Comparison of ENCODE assay signal across 29 cellular contexts in the genomic region with DNA sequence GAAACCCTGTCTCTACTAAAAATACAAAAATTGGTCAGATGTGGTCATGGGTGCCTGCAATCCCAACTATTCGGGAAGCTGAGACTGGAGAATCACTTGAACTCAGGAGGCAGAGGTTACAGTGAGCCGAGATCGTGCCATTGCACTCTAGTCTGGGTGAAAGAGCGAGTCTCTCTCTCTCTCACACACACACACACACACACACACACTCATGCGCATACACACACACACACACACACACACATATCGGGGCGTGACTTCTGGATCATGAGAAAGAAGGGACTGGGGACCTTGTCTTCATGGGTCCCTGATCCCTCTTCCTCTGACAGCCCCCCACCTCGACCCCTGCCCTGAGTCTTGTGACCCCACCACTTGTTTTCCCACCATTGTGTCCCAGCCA. TPM values are rescaled to one million over a fixed set of nuclear protein-coding genes. Genes with fewer than 3 reads are reported as not detected.
DNase-seq lines count a peak whose midpoint lies in the region; FAIRE-seq and TF ChIP-seq lines count a peak whose summit lies in the region.
"Had no signal": no experiment of that assay in that cellular context is flagged by ENCODE, and none has a peak within 500 bp of the region (broad histone marks: within the 10 kb centered on the region; RNA-seq: fewer than 3 reads in every experiment).

No MANE protein-coding gene starts in this region.

- no peaks in the 10 kb centered on the region for H3K9me3 ChIP-seq in HEK293 (ENCODE audit: control insufficient read depth, insufficient read depth, low read depth, low read length)
- H3K9me3 ChIP-seq in H1 (ENCODE audit: insufficient read depth in 2 of 2, low read depth in 1 of 2, low read length in 1 of 2): no peaks in the 10 kb centered on the region
- H3K9me3 ChIP-seq in neuronal stem cell (replicated peaks in 1 of 2; ENCODE audit: control insufficient read depth in 2 of 2, insufficient read depth in 1 of 2, low read depth in 1 of 2, low read length in 2 of 2): no peaks in the 10 kb centered on the region
- H3K9me3 ChIP-seq in tibial artery: no peaks in the 10 kb centered on the region
- H3K9me3 ChIP-seq: BE2C had no signal

- H2BK5ac ChIP-seq in H1 (ENCODE audit: low read depth, low read length) (no peak overlapping the region), neuronal stem cell (ENCODE audit: low read length) (peak overlapping the region; percentile 60)

- peaks cover 4% of the 10 kb centered on the region; the same call in 1 of the 2 replicates for H3K23me2 ChIP-seq in H1 (ENCODE audit: low read depth, low read length)

- H4K5ac ChIP-seq in H1 (ENCODE audit: insufficient read length, low read depth, low read length): no peak overlapping the region

- WGBS in H1 (ENCODE audit: extremely low coverage in 1 of 2, insufficient coverage in 1 of 2, insufficient read length in 1 of 2, insufficient replicate concordance in 2 of 2, low coverage in 1 of 2, low lambda C conversion rate in 2 of 2, missing lambda C conversion rate in 1 of 2), 2 experiments: 83% methylated on average over 8 of the region's 8 CpGs; no CpG with 5 or more reads in 1 of the 2 experiments
- WGBS in neuronal stem cell (ENCODE audit: extremely low coverage in 2 of 2, insufficient read length in 2 of 2, insufficient replicate concordance in 1 of 2), 2 donors: no CpG with 5 or more reads among the region's 8 CpGs

- intact Hi-C loops in head of caudate nucleus (cut with DNase I): no loop called here
- intact Hi-C loops in tibial artery (cut with DNase I; ENCODE audit: low total_unique reads): no loop called here

- no peak overlapping the region for H2AFZ ChIP-seq in H1 (ENCODE audit: low read length)
- H2AFZ ChIP-seq in neuronal stem cell (ENCODE audit: low read length): no peak overlapping the region

- no peak overlapping the region for H4K8ac ChIP-seq in H1 (ENCODE audit: extremely low read depth, insufficient read depth, low read length)
- no peak overlapping the region for H4K8ac ChIP-seq in neuronal stem cell (ENCODE audit: low read depth, low read length)

- H2BK12ac ChIP-seq in H1 (ENCODE audit: low read depth, low read length): 0 out of 2 replicates have a peak overlapping the region, but pooled peaks have one; percentile 9
- H2BK12ac ChIP-seq in neuronal stem cell (ENCODE audit: low read length): no peak overlapping the region

- H3K14ac ChIP-seq in H1 (ENCODE audit: insufficient read length): no peak overlapping the region
- no peak overlapping the region for H3K14ac ChIP-seq in neuronal stem cell (ENCODE audit: low read length)

- H3K79me1 ChIP-seq in H1 (ENCODE audit: low read depth, low read length): no peaks in the 10 kb centered on the region
- H3K79me1 ChIP-seq in neuronal stem cell (ENCODE audit: low read depth, low read length): no peaks in the 10 kb centered on the region

- H2BK15ac ChIP-seq in H1 (ENCODE audit: low read length): no peak overlapping the region
- no peak overlapping the region for H2BK15ac ChIP-seq in neuronal stem cell (ENCODE audit: low read length)

- TF ChIP-seq EP300 in H1 (IDR thresholded peaks at IDR 0.05; ENCODE audit: borderline replicate concordance in 1 of 2, low read depth in 2 of 2, low read length in 2 of 2): no peak

- no peaks in the 10 kb centered on the region for H3K79me2 ChIP-seq in H1 (ENCODE audit: control insufficient read depth in 1 of 2, insufficient read depth in 2 of 2, low read length in 2 of 2)

- H2AK5ac ChIP-seq in H1 (ENCODE audit: low read depth, low read length) (no peak overlapping the region), neuronal stem cell (ENCODE audit: low read depth, low read length) (no peak overlapping the region)

- H3K4ac ChIP-seq in H1 (replicated peaks; ENCODE audit: insufficient read length, low read depth, low read length) (no peak overlapping the region), neuronal stem cell (ENCODE audit: low read length) (no peak overlapping the region)

- no peak overlapping the region for H3K4me3 ChIP-seq in HEK293 (ENCODE audit: low read depth, low read length)
- H3K4me3 ChIP-seq in H1 (ENCODE audit: extremely low read depth in 1 of 4, insufficient read depth in 2 of 4, low read depth in 3 of 4, low read length in 4 of 4): no peak overlapping the region
- H3K4me3 ChIP-seq in neuronal stem cell (ENCODE audit: low read length in 2 of 2): no peak overlapping the region
- no peak overlapping the region for H3K4me3 ChIP-seq in tibial artery
- H3K4me3 ChIP-seq: BLaER1, GM12878 had no signal

- H2BK20ac ChIP-seq in H1 (ENCODE audit: low read length): no peak overlapping the region

- FAIRE-seq in H1 (lab: Jason Lieb, UNC): no peak
- FAIRE-seq: A204.1, GM12878, GM12892, GM18507 had no signal

- TF ChIP-seq RAD21 in H1 (IDR thresholded peaks at IDR 0.05 in 1 of 2, conservative IDR thresholded peaks at IDR 0.05 in 1 of 2; ENCODE audit: low read depth in 2 of 2, low read length in 2 of 2): no peak

- H4K91ac ChIP-seq in H1 (replicated peaks; ENCODE audit: insufficient read length, low read length) (no peak overlapping the region), neuronal stem cell (ENCODE audit: low read depth, low read length, poor library complexity) (no peak overlapping the region)

- H3K4me2 ChIP-seq in H1 (ENCODE audit: insufficient read depth in 1 of 2, low read depth in 2 of 2, low read length in 2 of 2) (no peak overlapping the region), neuronal stem cell (ENCODE audit: insufficient read depth, low read length, poor library complexity, severe bottlenecking) (no peak overlapping the region)
- H3K4me2 ChIP-seq: BLaER1 had no signal

- H3K27me3 ChIP-seq in H1 (replicated peaks in 1 of 4; ENCODE audit: control insufficient read depth in 3 of 4, extremely low read depth in 1 of 4, insufficient read depth in 3 of 4, low read length in 3 of 4) (peaks cover 0 to 16% (median 13%) of the 10 kb centered on the region in 4 experiments; a peak in 5 of 7 replicates), neuronal stem cell (ENCODE audit: control insufficient read depth in 3 of 3, insufficient read depth in 3 of 3, low read depth in 1 of 3, low read length in 3 of 3) (peaks cover 0 to 38% (median 17%) of the 10 kb centered on the region in 3 experiments), tibial artery (peaks cover 0 to 72% of the 10 kb centered on the region in 2 donors)
- H3K27me3 ChIP-seq: BE2C had no signal

- CTCF ChIA-PET in HEK293 (lab: Yijun Ruan, JAX): interaction anchor here (0.6 to 0.7 kb wide), 2 partner anchors 39 to 106 kb away, joined by 3 read pairs; no protein-coding TSS in a partner anchor
- CTCF ChIA-PET in H1 (lab: Charles Lee; ENCODE audit: partially characterized antibody): interaction anchor here (0.8 to 2.5 kb wide), 2 partner anchors 17 to 25 kb away, joined by 3 to 6 read pairs; no protein-coding TSS in a partner anchor
- CTCF ChIA-PET in RWPE1 (lab: Yijun Ruan, JAX): no interaction called here

- H3K4me1 ChIP-seq in HEK293 (ENCODE audit: control insufficient read depth, insufficient read depth, low read length): peaks cover 8% of the 10 kb centered on the region
- peaks cover 0 to 6% (median 3%) of the 10 kb centered on the region in 4 experiments; a peak in 5 of 7 replicates for H3K4me1 ChIP-seq in H1 (replicated peaks in 1 of 4; ENCODE audit: control insufficient read depth in 3 of 4, insufficient read depth in 4 of 4, low read length in 3 of 4)
- peaks cover 0 to 8% of the 10 kb centered on the region in 2 donors for H3K4me1 ChIP-seq in neuronal stem cell (ENCODE audit: control insufficient read depth in 2 of 2, insufficient read depth in 1 of 2, low read depth in 1 of 2, low read length in 2 of 2)
- peaks cover 0 to 10% (median 4%) of the 10 kb centered on the region in 4 donors for H3K4me1 ChIP-seq in tibial artery
- H3K4me1 ChIP-seq: BE2C, BLaER1 had no signal

- DNase-seq in H1 (ENCODE audit: low read depth in 1 of 2, low spot score in 2 of 2): no peak
- no peak for DNase-seq in neuronal stem cell (ENCODE audit: low spot score)
- no peak for DNase-seq in head of caudate nucleus
- DNase-seq in tibial artery: no peak
- no peak for DNase-seq in RWPE1 (ENCODE audit: low spot score)
- DNase-seq: 8988T; ACHN; BE2C; C1 segment of cervical spinal cord; CD4-positive, alpha-beta memory T cell; CD4-positive, CD25-positive, alpha-beta regulatory T cell; CD8-positive, alpha-beta memory T cell; COR-L47; DMS 273 treated with DMSO at 0.1 percent for 48 hours; DMS153; DMS53; DMS79; DND-41; EL; GDM1 had no signal

- no peak for TF ChIP-seq POLR2A in H1 (IDR thresholded peaks at IDR 0.05; ENCODE audit: control extremely low read depth in 1 of 2, low read depth in 2 of 2, low read length in 2 of 2)

- no peak for TF ChIP-seq CTCF in HEK293 (tag by site-specific recombination; IDR thresholded peaks at IDR 0.05)
- TF ChIP-seq CTCF in H1 (IDR thresholded peaks at IDR 0.05; ENCODE audit: control extremely low read depth in 1 of 3, insufficient read depth in 1 of 3, low read depth in 1 of 3, low read length in 3 of 3): no peak
- no peak for TF ChIP-seq CTCF in tibial artery (IDR thresholded peaks at IDR 0.05)
- no peak for TF ChIP-seq CTCF in RWPE1 (conservative IDR thresholded peaks at IDR 0.05; ENCODE audit: low read depth)

- H4K20me1 ChIP-seq in H1 (replicated peaks in 1 of 2; ENCODE audit: control insufficient read depth in 1 of 2, insufficient read depth in 2 of 2, low read length in 2 of 2): no peaks in the 10 kb centered on the region
- H4K20me1 ChIP-seq: BLaER1 had no signal

- H3K18ac ChIP-seq in H1 (ENCODE audit: extremely low read depth, low read length) (no peak overlapping the region; the same call in 1 of the 2 replicates), neuronal stem cell (ENCODE audit: low read length) (peak overlapping the region; percentile 87)

- POLR2A ChIA-PET in HEK293 (lab: Yijun Ruan, JAX): no interaction called here
- POLR2A ChIA-PET in H1 (lab: Charles Lee; ENCODE audit: partially characterized antibody): interaction anchor here (0.7 to 1.1 kb wide), 3 partner anchors 8 to 477 kb away, joined by 3 read pairs; no protein-coding TSS in a partner anchor
- POLR2A ChIA-PET in RWPE1 (lab: Yijun Ruan, JAX; ENCODE audit: low non-redundant PET): no interaction called here

- H3K27ac ChIP-seq in HEK293 (ENCODE audit: extremely low read depth, low read depth, low read length): no peak overlapping the region
- H3K27ac ChIP-seq in H1 (ENCODE audit: low read depth, low read length): no peak overlapping the region
- no peak overlapping the region for H3K27ac ChIP-seq in neuronal stem cell (replicated peaks; ENCODE audit: low read length)
- no peak overlapping the region for H3K27ac ChIP-seq in tibial artery
- no peak overlapping the region for H3K27ac ChIP-seq in RWPE1
- H3K27ac ChIP-seq: BLaER1 had no signal

- H3K36me3 ChIP-seq in HEK293 (ENCODE audit: control insufficient read depth in 2 of 2, insufficient read depth in 1 of 2, low read length in 2 of 2) (no peaks in the 10 kb centered on the region), H1 (ENCODE audit: control insufficient read depth in 2 of 4, insufficient read depth in 4 of 4, low read length in 3 of 4) (no peaks in the 10 kb centered on the region), neuronal stem cell (replicated peaks in 1 of 2; ENCODE audit: control insufficient read depth in 2 of 2, insufficient read depth in 2 of 2, low read length in 2 of 2) (no peaks in the 10 kb centered on the region), tibial artery (no peaks in the 10 kb centered on the region)
- H3K36me3 ChIP-seq: BE2C, BLaER1 had no signal

- no peak overlapping the region for H3K56ac ChIP-seq in H1 (replicated peaks; ENCODE audit: insufficient read length, low read depth, low read length)

- no peak overlapping the region for H2BK120ac ChIP-seq in H1 (replicated peaks; ENCODE audit: low read depth, low read length)
- H2BK120ac ChIP-seq in neuronal stem cell (ENCODE audit: low read depth, low read length): no peak overlapping the region

- H3K9ac ChIP-seq in H1 (replicated peaks in 1 of 4; ENCODE audit: extremely low read depth in 1 of 4, low read depth in 3 of 4, low read length in 3 of 4) (no peak overlapping the region), neuronal stem cell (ENCODE audit: low read depth, low read length, poor library complexity) (no peak overlapping the region)
- H3K9ac ChIP-seq: BLaER1 had no signal

- no peak overlapping the region for H3K23ac ChIP-seq in H1 (ENCODE audit: insufficient read length)
- peak overlapping the region; percentile 60 for H3K23ac ChIP-seq in neuronal stem cell (ENCODE audit: low read depth, low read length, poor library complexity)

RNA-seq across cellular contexts. Expression of gene SDHAF1, which starts 11.8 kb away (rescaled TPM):
- total RNA-seq in H1 (2021; fragmentation: NEBNext Ultra II Directional; extraction: Animal tissue kit (Norgen Biotek cat#: 25700)): 16.0 and 16.8 TPM in 2 replicates
- polyA plus RNA-seq in H1 (2011; rRNA removed): 21.3 and 27.7 TPM in 2 replicates
- polyA plus RNA-seq in H1 (2011; cell fraction: cytosol; rRNA removed): 26.1 TPM
- polyA plus RNA-seq in H1 (2011; cell fraction: nucleus; rRNA removed): 19.7 TPM
- 15.8 to 17.6 TPM (median 15.9 TPM) in 4 replicates for polyA plus RNA-seq in H1 (2012, experiment 1 of 2)
- polyA plus RNA-seq in H1 (2012, experiment 2 of 2): 19.8 TPM
- polyA plus RNA-seq in H1 (2013, experiment 1 of 2): 18.5 TPM
- 17.2 TPM for polyA plus RNA-seq in H1 (2013, experiment 2 of 2)
- polyA minus RNA-seq in H1 (2011; rRNA and poly(A)+ RNA removed): 3.2 and 3.3 TPM in 2 replicates
- 8.0 TPM for polyA minus RNA-seq in H1 (2011; cell fraction: cytosol; rRNA and poly(A)+ RNA removed)
- 9.8 TPM for polyA minus RNA-seq in H1 (2011; cell fraction: nucleus; rRNA and poly(A)+ RNA removed)
- polyA plus RNA-seq in neuronal stem cell (2013, experiment 1 of 2): 16.9 TPM
- 15.6 TPM for polyA plus RNA-seq in neuronal stem cell (2013, experiment 2 of 2)

RNA-seq across cellular contexts. Expression of gene SYNE4, which starts 25.4 kb away (rescaled TPM):
- total RNA-seq in H1 (2021; fragmentation: NEBNext Ultra II Directional; extraction: Animal tissue kit (Norgen Biotek cat#: 25700)): 20.8 and 21.8 TPM in 2 replicates
- 22.6 and 29.1 TPM in 2 replicates for polyA plus RNA-seq in H1 (2011; rRNA removed)
- polyA plus RNA-seq in H1 (2011; cell fraction: cytosol; rRNA removed): 25.4 TPM
- 30.0 TPM for polyA plus RNA-seq in H1 (2011; cell fraction: nucleus; rRNA removed)
- 20.7 to 28.0 TPM (median 25.1 TPM) in 4 replicates for polyA plus RNA-seq in H1 (2012, experiment 1 of 2)
- 36.3 TPM for polyA plus RNA-seq in H1 (2012, experiment 2 of 2)
- 20.5 TPM for polyA plus RNA-seq in H1 (2013, experiment 1 of 2)
- polyA plus RNA-seq in H1 (2013, experiment 2 of 2): 20.3 TPM
- 9.0 and 9.2 TPM in 2 replicates for polyA minus RNA-seq in H1 (2011; rRNA and poly(A)+ RNA removed)
- 9.8 TPM for polyA minus RNA-seq in H1 (2011; cell fraction: cytosol; rRNA and poly(A)+ RNA removed)
- 12.7 TPM for polyA minus RNA-seq in H1 (2011; cell fraction: nucleus; rRNA and poly(A)+ RNA removed)
- 3.9 TPM for polyA plus RNA-seq in neuronal stem cell (2013, experiment 1 of 2)
- polyA plus RNA-seq in neuronal stem cell (2013, experiment 2 of 2): 3.9 TPM
- total RNA-seq: A673, Daoy had no signal
- polyA plus RNA-seq: CD14-positive monocyte; CD8-positive, alpha-beta memory T cell had no signal

RNA-seq across cellular contexts. Expression of gene ALKBH6, which starts 30.8 kb away (rescaled TPM):
- 19.2 and 24.8 TPM in 2 replicates for total RNA-seq in H1 (2021; fragmentation: NEBNext Ultra II Directional; extraction: Animal tissue kit (Norgen Biotek cat#: 25700))
- 33.3 and 51.2 TPM in 2 replicates for polyA plus RNA-seq in H1 (2011; rRNA removed)
- 40.1 TPM for polyA plus RNA-seq in H1 (2011; cell fraction: cytosol; rRNA removed)
- 73.1 TPM for polyA plus RNA-seq in H1 (2011; cell fraction: nucleus; rRNA removed)
- polyA plus RNA-seq in H1 (2012, experiment 1 of 2): 28.3 to 46.2 TPM (median 30.6 TPM) in 4 replicates
- 32.6 TPM for polyA plus RNA-seq in H1 (2012, experiment 2 of 2)
- polyA plus RNA-seq in H1 (2013, experiment 1 of 2): 33.6 TPM
- 32.8 TPM for polyA plus RNA-seq in H1 (2013, experiment 2 of 2)
- polyA minus RNA-seq in H1 (2011; rRNA and poly(A)+ RNA removed): 8.4 and 8.6 TPM in 2 replicates
- polyA minus RNA-seq in H1 (2011; cell fraction: cytosol; rRNA and poly(A)+ RNA removed): 7.9 TPM
- polyA minus RNA-seq in H1 (2011; cell fraction: nucleus; rRNA and poly(A)+ RNA removed): 17.7 TPM
- polyA plus RNA-seq in neuronal stem cell (2013, experiment 1 of 2): 20.4 TPM
- 19.3 TPM for polyA plus RNA-seq in neuronal stem cell (2013, experiment 2 of 2)

RNA-seq across cellular contexts. Expression of gene LRFN3, which starts 47.0 kb away (rescaled TPM):
- 15.2 and 16.8 TPM in 2 replicates for total RNA-seq in H1 (2021; fragmentation: NEBNext Ultra II Directional; extraction: Animal tissue kit (Norgen Biotek cat#: 25700))
- polyA plus RNA-seq in H1 (2011; rRNA removed): 4.6 and 8.0 TPM in 2 replicates
- 3.2 TPM for polyA plus RNA-seq in H1 (2011; cell fraction: cytosol; rRNA removed)
- 6.9 TPM for polyA plus RNA-seq in H1 (2011; cell fraction: nucleus; rRNA removed)
- 7.2 to 13.6 TPM (median 12.7 TPM) in 4 replicates for polyA plus RNA-seq in H1 (2012, experiment 1 of 2)
- 9.9 TPM for polyA plus RNA-seq in H1 (2012, experiment 2 of 2)
- 19.6 TPM for polyA plus RNA-seq in H1 (2013, experiment 1 of 2)
- 18.6 TPM for polyA plus RNA-seq in H1 (2013, experiment 2 of 2)
- 2.1 and 2.4 TPM in 2 replicates for polyA minus RNA-seq in H1 (2011; rRNA and poly(A)+ RNA removed)
- polyA minus RNA-seq in H1 (2011; cell fraction: cytosol; rRNA and poly(A)+ RNA removed): 7.6 TPM
- polyA minus RNA-seq in H1 (2011; cell fraction: nucleus; rRNA and poly(A)+ RNA removed): 6.9 TPM
- 21.3 TPM for polyA plus RNA-seq in neuronal stem cell (2013, experiment 1 of 2)
- polyA plus RNA-seq in neuronal stem cell (2013, experiment 2 of 2): 19.6 TPM
- polyA plus RNA-seq: CD14-positive monocyte had no signal

RNA-seq across cellular contexts. Expression of gene CLIP3, which starts 49.5 kb away (rescaled TPM):
- total RNA-seq in H1 (2021; fragmentation: NEBNext Ultra II Directional; extraction: Animal tissue kit (Norgen Biotek cat#: 25700)): 21.7 and 33.7 TPM in 2 replicates
- 5.9 and 12.0 TPM in 2 replicates for polyA plus RNA-seq in H1 (2011; rRNA removed)
- polyA plus RNA-seq in H1 (2011; cell fraction: cytosol; rRNA removed): 4.9 TPM
- 10.4 TPM for polyA plus RNA-seq in H1 (2011; cell fraction: nucleus; rRNA removed)
- 21.3 to 26.6 TPM (median 24.5 TPM) in 4 replicates for polyA plus RNA-seq in H1 (2012, experiment 1 of 2)
- 24.2 TPM for polyA plus RNA-seq in H1 (2012, experiment 2 of 2)
- polyA plus RNA-seq in H1 (2013, experiment 1 of 2): 8.5 TPM
- 8.9 TPM for polyA plus RNA-seq in H1 (2013, experiment 2 of 2)
- 6.2 and 7.8 TPM in 2 replicates for polyA minus RNA-seq in H1 (2011; rRNA and poly(A)+ RNA removed)
- 20.6 TPM for polyA minus RNA-seq in H1 (2011; cell fraction: cytosol; rRNA and poly(A)+ RNA removed)
- 13.9 TPM for polyA minus RNA-seq in H1 (2011; cell fraction: nucleus; rRNA and poly(A)+ RNA removed)
- polyA plus RNA-seq in neuronal stem cell (2013, experiment 1 of 2): 106 TPM
- polyA plus RNA-seq in neuronal stem cell (2013, experiment 2 of 2): 105 TPM
- polyA plus RNA-seq: CD14-positive monocyte had no signal
